In genomic region chr17:73151888-73152633, GRCh38 we compare ENCODE assay signal across 16 cellular contexts.
DNase-seq lines count a peak whose midpoint lies in the region; ATAC-seq and FAIRE-seq lines count a peak whose summit lies in the region.
"Had no signal": no experiment of that assay in that cellular context is flagged by ENCODE, and none has a peak within 500 bp of the region (broad histone marks: within the 10 kb centered on the region; RNA-seq: fewer than 3 reads in every experiment).

No MANE protein-coding gene starts in this region.

- H3K4me3 Mint-ChIP-seq in stimulated activated naive CD8-positive, alpha-beta T cell treated with anti-CD3 and anti-CD28 coated beads, Interleukin-15, amount 100 ng/mL, for 72 hours, result no peak overlapping the region
- H3K4me3 Mint-ChIP-seq: activated CD4-positive, alpha-beta T cell treated with anti-CD3 and anti-CD28 coated beads, Interleukin-2, amount 10 ng/mL, durations not matched to agents 24 days and 14 days had no signal

- peaks cover 24% of the 10 kb centered on the region for H3K27me3 Mint-ChIP-seq in stimulated activated naive CD8-positive, alpha-beta T cell treated with anti-CD3 and anti-CD28 coated beads, Interleukin-15, amount 100 ng/mL, for 72 hours

- DNase-seq in stimulated activated naive CD8-positive, alpha-beta T cell treated with anti-CD3 and anti-CD28 coated beads, Interleukin-15, Interleukin-2, amounts not matched to agents 100 U/mL and 50 U/mL, for 24 hours, result no peak
- no peak for DNase-seq in stimulated activated naive CD8-positive, alpha-beta T cell treated with anti-CD3 and anti-CD28 coated beads, Interleukin-15, amount 100 ng/mL, for 72 hours
- peak; percentile 67 for DNase-seq in RCC 7860 (ENCODE audit: low spot score)
- peak; percentile 41 for DNase-seq in kidney glomerular epithelial cell (lab: John Stamatoyannopoulos, UW)
- DNase-seq in NCI-H1694 treated with DMSO at 0.1 percent for 48 hours (lab: John Stamatoyannopoulos, UW), result no peak
- no peak for DNase-seq in SHP77 (lab: John Stamatoyannopoulos, UW)
- DNase-seq in NCI-H510A (lab: John Stamatoyannopoulos, UW), result no peak
- no peak for DNase-seq in activated CD4-positive, alpha-beta T cell treated with anti-CD3 and anti-CD28 coated beads for 48 hours
- DNase-seq: activated CD4-positive, alpha-beta T cell treated with anti-CD3 and anti-CD28 coated beads, Interleukin-2, amount 10 ng/mL, durations not matched to agents 24 days and 14 days; caudate nucleus; DMS79 treated with DMSO at 0.1 percent for 48 hours; hippocampal formation; NCI-H510A treated with DMSO at 0.1 percent for 48 hours; nucleus accumbens had no signal

- peak overlapping the region in 1 of 2 donors; percentile 58 for H3K27ac Mint-ChIP-seq in stimulated activated naive CD8-positive, alpha-beta T cell treated with anti-CD3 and anti-CD28 coated beads, Interleukin-15, amount 100 ng/mL, for 72 hours
- H3K27ac Mint-ChIP-seq: activated CD4-positive, alpha-beta T cell treated with anti-CD3 and anti-CD28 coated beads, Interleukin-2, amount 10 ng/mL, durations not matched to agents 24 days and 14 days had no signal

- ATAC-seq in stimulated activated naive CD8-positive, alpha-beta T cell treated with anti-CD3 and anti-CD28 coated beads, Interleukin-15, Interleukin-2, amounts not matched to agents 100 U/mL and 50 U/mL, for 24 hours, result peak; percentile 52
- no peak for ATAC-seq in stimulated activated naive CD8-positive, alpha-beta T cell treated with anti-CD3 and anti-CD28 coated beads, Interleukin-15, amount 100 ng/mL, for 72 hours

- FAIRE-seq in RCC 7860 (lab: Jason Lieb, UNC), result peak; percentile 83
- FAIRE-seq: GM12892, H1 had no signal

- H3K4me1 Mint-ChIP-seq in stimulated activated naive CD8-positive, alpha-beta T cell treated with anti-CD3 and anti-CD28 coated beads, Interleukin-15, amount 100 ng/mL, for 72 hours, result peaks cover 11% of the 10 kb centered on the region

- peaks cover 0 to 15% of the 10 kb centered on the region in 2 donors for H3K9me3 Mint-ChIP-seq in stimulated activated naive CD8-positive, alpha-beta T cell treated with anti-CD3 and anti-CD28 coated beads, Interleukin-15, amount 100 ng/mL, for 72 hours

Comparison
In these comparisons a context has a peak if more than half of its experiments do, and no peak if none do; other contexts are left out.
1. DNase-seq: peak in RCC 7860 (single experiment) and kidney glomerular epithelial cell (single experiment); none in stimulated activated naive CD8-positive, alpha-beta T cell treated with anti-CD3 and anti-CD28 coated beads, Interleukin-15, Interleukin-2, amounts not matched to agents 100 U/mL and 50 U/mL, for 24 hours (single experiment), stimulated activated naive CD8-positive, alpha-beta T cell treated with anti-CD3 and anti-CD28 coated beads, Interleukin-15, amount 100 ng/mL, for 72 hours (0 of 2), NCI-H1694 treated with DMSO at 0.1 percent for 48 hours (single experiment), SHP77 (0 of 2), NCI-H510A (single experiment) and activated CD4-positive, alpha-beta T cell treated with anti-CD3 and anti-CD28 coated beads for 48 hours (single experiment).